8 cellular contexts compared by ENCODE assay signal in genomic region chr1:88685239-88685604, GRCh38. TPM values are rescaled to one million over a fixed set of nuclear protein-coding genes. Genes with fewer than 3 reads are reported as not detected.
A peak's percentile ranks its signal among the peaks of the same experiment; 100 is the strongest.
DNase-seq lines count a peak whose midpoint lies in the region; ATAC-seq and TF ChIP-seq lines count a peak whose summit lies in the region.

No MANE protein-coding gene starts in this region.

- ATAC-seq in CD4-positive, alpha-beta T cell (ENCODE audit: poor library complexity): no peak
- no peak for ATAC-seq in activated naive CD4-positive, alpha-beta T cell treated with anti-CD3 and anti-CD28 coated beads, Interleukin-2, amount 50 U/mL, for 72 hours

- peaks cover 40% of the 10 kb centered on the region for H3K36me3 Mint-ChIP-seq in CD4-positive, alpha-beta T cell (ENCODE audit: low read depth)
- peaks cover 0 to 17% of the 10 kb centered on the region in 2 donors for H3K36me3 Mint-ChIP-seq in activated naive CD4-positive, alpha-beta T cell treated with anti-CD3 and anti-CD28 coated beads, Interleukin-2, amount 50 U/mL, for 72 hours

- H3K27me3 Mint-ChIP-seq in CD4-positive, alpha-beta T cell: no peaks in the 10 kb centered on the region

- H3K27ac ChIP-seq in CD4-positive, alpha-beta T cell (ENCODE audit: low read depth, low read length): peak overlapping the region; percentile 92
- peak overlapping the region; percentile 92 to 96 (median 95) for H3K27ac ChIP-seq in thyroid gland

- no peak for TF ChIP-seq POLR2A in thyroid gland (IDR thresholded peaks at IDR 0.05)

- no peak for TF ChIP-seq CTCF in CD4-positive, alpha-beta T cell (IDR thresholded peaks at IDR 0.05)
- TF ChIP-seq CTCF in kidney epithelial cell (IDR thresholded peaks at IDR 0.05; ENCODE audit: insufficient read depth, low read length, poor library complexity, severe bottlenecking): no peak
- no peak for TF ChIP-seq CTCF in thyroid gland (IDR thresholded peaks at IDR 0.05)

- no peaks in the 10 kb centered on the region for H3K27me3 ChIP-seq in CD4-positive, alpha-beta T cell (ENCODE audit: control insufficient read depth, insufficient read depth, low read length)
- no peaks in the 10 kb centered on the region for H3K27me3 ChIP-seq in kidney epithelial cell (ENCODE audit: control insufficient read depth, insufficient read depth, low read length)
- no peaks in the 10 kb centered on the region for H3K27me3 ChIP-seq in thyroid gland

- no peaks in the 10 kb centered on the region for H3K36me3 ChIP-seq in kidney epithelial cell (ENCODE audit: control insufficient read depth, insufficient read depth, low read length)
- H3K36me3 ChIP-seq in thyroid gland: no peaks in the 10 kb centered on the region

- no peak for DNase-seq in CD4-positive, alpha-beta T cell
- DNase-seq in HEK293T (ENCODE audit: extremely low spot score) (peak; percentile 8), kidney epithelial cell (ENCODE audit: low read depth) (no peak), thyroid gland (no peak), ecto neural progenitor cell (ENCODE audit: low spot score) (no peak), NCI-H1092 treated with DMSO at 0.1 percent for 48 hours (lab: John Stamatoyannopoulos, UW) (no peak)
- DNase-seq in activated naive CD4-positive, alpha-beta T cell treated with anti-CD3 and anti-CD28 coated beads, Interleukin-2, amount 50 U/mL, for 72 hours (ENCODE audit: low spot score in 2 of 2): no peak
- no peak for DNase-seq in activated CD4-positive, CD25-positive, alpha-beta regulatory T cell (lab: John Stamatoyannopoulos, UW)

- peaks cover 53% of the 10 kb centered on the region for H3K4me1 Mint-ChIP-seq in CD4-positive, alpha-beta T cell (ENCODE audit: low read depth)

- H3K4me3 Mint-ChIP-seq in CD4-positive, alpha-beta T cell: peak overlapping the region; percentile 93

- CTCF ChIA-PET in CD4-positive, alpha-beta T cell (lab: Charles Lee): interaction anchor here (1.6 kb wide), 1 partner anchor 16 kb away, joined by 5 read pairs; no protein-coding TSS in a partner anchor
- CTCF ChIA-PET in HEK293T (lab: Yijun Ruan, JAX): interaction anchor here (0.8 kb wide), 2 partner anchors 8 to 16 kb away, joined by 3 to 4 read pairs; no protein-coding TSS in a partner anchor

- peak overlapping the region; percentile 95 for H3K27ac Mint-ChIP-seq in CD4-positive, alpha-beta T cell
- H3K27ac Mint-ChIP-seq in activated naive CD4-positive, alpha-beta T cell treated with anti-CD3 and anti-CD28 coated beads, Interleukin-2, amount 50 U/mL, for 72 hours: peak overlapping the region; percentile 96 to 98

- H3K4me3 ChIP-seq in kidney epithelial cell (ENCODE audit: low read depth, low read length) (peak overlapping the region; percentile 94), thyroid gland (replicated peaks in 1 of 3) (peak overlapping the region; percentile 51 to 99 (median 85))

- intact Hi-C loops in CD4-positive, alpha-beta T cell (cut with DNase I, micrococcal nuclease): loop anchor here (2.0 to 10.0 kb wide), 4 partner anchors 26 to 1310 kb away; partner anchors contain the start of genes GTF2B (in 2 of the 2) and ZNF326 (in 1 of the 2)
- intact Hi-C loops in thyroid gland (cut with DNase I): no loop called here

- POLR2A ChIA-PET in CD4-positive, alpha-beta T cell (lab: Charles Lee): interaction anchor here (0.7 to 3.5 kb wide), 9 partner anchors 12 to 1981 kb away, joined by 3 to 31 read pairs (median 4); partner anchors contain the start of genes GTF2B and SH3GLB1
- POLR2A ChIA-PET in HEK293T (lab: Yijun Ruan, JAX): interaction anchor here (0.5 to 2.8 kb wide), 10 partner anchors 9 to 146 kb away, joined by 3 to 25 read pairs (median 5); no protein-coding TSS in a partner anchor

- H3K9me3 Mint-ChIP-seq in CD4-positive, alpha-beta T cell: no peaks in the 10 kb centered on the region
- H3K9me3 Mint-ChIP-seq in activated naive CD4-positive, alpha-beta T cell treated with anti-CD3 and anti-CD28 coated beads, Interleukin-2, amount 50 U/mL, for 72 hours: no peaks in the 10 kb centered on the region

- peaks cover 21 to 24% of the 10 kb centered on the region in 2 donors for H3K4me1 ChIP-seq in thyroid gland

- H3K9me3 ChIP-seq in CD4-positive, alpha-beta T cell (ENCODE audit: control insufficient read depth, low read length): no peaks in the 10 kb centered on the region
- no peaks in the 10 kb centered on the region for H3K9me3 ChIP-seq in thyroid gland

- WGBS in thyroid gland, 2 donors: 0 to 2% methylated on average over 7 of the region's 7 CpGs

TF ChIP-seq in HEK293T, 16 proteins besides CTCF, POLR2A, EP300 and RAD21:
- TF ChIP-seq FOXK2 (IDR thresholded peaks at IDR 0.05): no peak
- TF ChIP-seq SUZ12 (IDR thresholded peaks at IDR 0.05): no peak
- TF ChIP-seq SP1 (IDR thresholded peaks at IDR 0.05): no peak
- TF ChIP-seq CTBP1 (IDR thresholded peaks at IDR 0.05; ENCODE audit: borderline replicate concordance): no peak
- TF ChIP-seq ELF4 (IDR thresholded peaks at IDR 0.05): no peak
- no peak for TF ChIP-seq L3MBTL2 (conservative IDR thresholded peaks at IDR 0.05)
- TF ChIP-seq ZNF384 (IDR thresholded peaks at IDR 0.05): no peak
- no peak for TF ChIP-seq HDGF (IDR thresholded peaks at IDR 0.05; ENCODE audit: borderline replicate concordance)
- no peak for TF ChIP-seq FOXA1 (IDR thresholded peaks at IDR 0.05)
- TF ChIP-seq, protein P1, sequence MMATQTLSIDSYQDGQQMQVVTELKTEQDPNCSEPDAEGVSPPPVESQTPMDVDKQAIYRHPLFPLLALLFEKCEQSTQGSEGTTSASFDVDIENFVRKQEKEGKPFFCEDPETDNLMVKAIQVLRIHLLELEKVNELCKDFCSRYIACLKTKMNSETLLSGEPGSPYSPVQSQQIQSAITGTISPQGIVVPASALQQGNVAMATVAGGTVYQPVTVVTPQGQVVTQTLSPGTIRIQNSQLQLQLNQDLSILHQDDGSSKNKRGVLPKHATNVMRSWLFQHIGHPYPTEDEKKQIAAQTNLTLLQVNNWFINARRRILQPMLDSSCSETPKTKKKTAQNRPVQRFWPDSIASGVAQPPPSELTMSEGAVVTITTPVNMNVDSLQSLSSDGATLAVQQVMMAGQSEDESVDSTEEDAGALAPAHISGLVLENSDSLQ (IDR thresholded peaks at IDR 0.05): no peak
- no peak for TF ChIP-seq TARDBP (IDR thresholded peaks at IDR 0.05)
- no peak for TF ChIP-seq LEF1 (IDR thresholded peaks at IDR 0.05; ENCODE audit: borderline replicate concordance)
- no peak for TF ChIP-seq ARNT (IDR thresholded peaks at IDR 0.05)
- no peak for TF ChIP-seq FOXM1 (IDR thresholded peaks at IDR 0.05; ENCODE audit: borderline replicate concordance)
- no peak for TF ChIP-seq NFRKB (IDR thresholded peaks at IDR 0.05)

RNA-seq across cellular contexts. Expression of gene PKN2, which starts 1.1 kb away (rescaled TPM):
- total RNA-seq in CD4-positive, alpha-beta T cell: 10 to 100 TPM; 38.8 to 41.4 TPM
- total RNA-seq in activated naive CD4-positive, alpha-beta T cell treated with anti-CD3 and anti-CD28 coated beads, Interleukin-2, amount 50 U/mL, for 72 hours: 10 to 100 TPM; 27.0 to 35.0 TPM
- total RNA-seq in kidney epithelial cell (30.7 and 32.9 TPM in 2 replicates), thyroid gland (10 to 100 TPM; 47.5 to 89.9 (median 55.5) TPM)
